In genomic region chr19:2109278-2109864, GRCh38 we compare ENCODE assay signal across 19 cellular contexts.
"Had no signal": no experiment of that assay in that cellular context is flagged by ENCODE, and none has a peak within 500 bp of the region (broad histone marks: within the 10 kb centered on the region; RNA-seq: fewer than 3 reads in every experiment).

No MANE protein-coding gene starts in this region.

- ATAC-seq: body of pancreas had no signal

- H3K27me3 Mint-ChIP-seq: activated naive CD8-positive, alpha-beta T cell treated with anti-CD3 and anti-CD28 coated beads, Interleukin-2, amount 10 ng/mL, durations not matched to agents 7 days and 5 days; memory B cell; type B pancreatic cell had no signal

- DNase-seq: activated CD4-positive, alpha-beta T cell treated with anti-CD3 and anti-CD28 coated beads, Interleukin-2, amount 50 U/mL, for 4 hours; activated naive CD8-positive, alpha-beta T cell treated with anti-CD3 and anti-CD28 coated beads, Interleukin-2, amount 10 ng/mL, durations not matched to agents 7 days and 5 days; body of pancreas; caudate nucleus; colonic mucosa; erythroblast; foreskin melanocyte; kidney; small intestine; stimulated activated CD4-positive, alpha-beta T cell treated with anti-CD3 and anti-CD28 coated beads, Interleukin-15, amount 100 ng/mL, for 24 hours; stimulated activated CD4-positive, alpha-beta T cell treated with anti-CD3 and anti-CD28 coated beads, Interleukin-2, amount 100 ng/mL, for 48 hours; stomach; WERI-Rb-1 had no signal

- H3K4me1 Mint-ChIP-seq: activated naive CD8-positive, alpha-beta T cell treated with anti-CD3 and anti-CD28 coated beads, Interleukin-2, amount 10 ng/mL, durations not matched to agents 7 days and 5 days; neural crest cell had no signal

- H3K4me1 ChIP-seq: body of pancreas, colonic mucosa, prostate gland, right atrium auricular region, stomach had no signal

- H3K27me3 ChIP-seq: body of pancreas, colonic mucosa, right atrium auricular region, stomach had no signal

- H3K4me3 ChIP-seq: body of pancreas, colonic mucosa, prostate gland, right atrium auricular region, stomach had no signal

- H3K27ac Mint-ChIP-seq: activated naive CD8-positive, alpha-beta T cell treated with anti-CD3 and anti-CD28 coated beads, Interleukin-2, amount 10 ng/mL, durations not matched to agents 7 days and 5 days; activated T-helper 1 cell treated with anti-CD3 and anti-CD28 coated beads, Interleukin-12 subunit alpha, Interleukin-12 subunit beta, Interleukin-2, Interleukin-4 antibody, amounts not matched to agents 30 ng/mL and 10 ng/mL and 1 ng/mL, durations not matched to agents 14 hours and 24 hours and 36 hours; memory B cell; type B pancreatic cell had no signal

- H3K9me3 ChIP-seq: body of pancreas, colonic mucosa, prostate gland, right atrium auricular region had no signal

- FAIRE-seq: kidney, small intestine had no signal

- H3K4me3 Mint-ChIP-seq: activated naive CD8-positive, alpha-beta T cell treated with anti-CD3 and anti-CD28 coated beads, Interleukin-2, amount 10 ng/mL, durations not matched to agents 7 days and 5 days; activated T-helper 1 cell treated with anti-CD3 and anti-CD28 coated beads, Interleukin-12 subunit alpha, Interleukin-12 subunit beta, Interleukin-2, Interleukin-4 antibody, amounts not matched to agents 30 ng/mL and 10 ng/mL and 1 ng/mL, durations not matched to agents 14 hours and 24 hours and 36 hours; memory B cell; neural crest cell; type B pancreatic cell had no signal

- H3K9me3 Mint-ChIP-seq: neural crest cell, type B pancreatic cell had no signal

- H3K27ac ChIP-seq: body of pancreas, colonic mucosa, prostate gland, right atrium auricular region, stomach, WERI-Rb-1 had no signal
